ENCODE assay signal across 1 cellular context in genomic region chr3:53705774-53706173, GRCh38.
TF ChIP-seq lines count a peak whose summit lies in the region.

No MANE protein-coding gene starts in this region.

TF ChIP-seq in HepG2, 621 proteins besides CTCF, POLR2A, EP300 and RAD21 (continued from another document):
- TF ChIP-seq KIAA2018 (CRISPR knock-in tag; IDR thresholded peaks at IDR 0.05; ENCODE audit: borderline replicate concordance) (no peak), ZNF296 (CRISPR knock-in tag; conservative IDR thresholded peaks at IDR 0.05) (no peak), HNF1B (CRISPR knock-in tag; IDR thresholded peaks at IDR 0.05) (no peak)
